23 cellular contexts compared by ENCODE assay signal in genomic region chr10:87066865-87067264, GRCh38. TPM values are rescaled to one million over a fixed set of nuclear protein-coding genes. Genes with fewer than 3 reads are reported as not detected.
"Had no signal": no experiment of that assay in that cellular context is flagged by ENCODE, and none has a peak within 500 bp of the region (broad histone marks: within the 10 kb centered on the region; RNA-seq: fewer than 3 reads in every experiment).

No MANE protein-coding gene starts in this region.

- H3K9me3 ChIP-seq: adrenal gland, left lung, thyroid gland, upper lobe of right lung had no signal

- H3K27me3 Mint-ChIP-seq: effector memory CD8-positive, alpha-beta T cell; naive B cell; T-cell had no signal

- H3K9me3 Mint-ChIP-seq: effector memory CD8-positive, alpha-beta T cell; naive B cell; neural crest cell; T-cell had no signal

- H3K4me1 Mint-ChIP-seq: naive B cell, neural crest cell, T-cell had no signal

- H3K4me3 Mint-ChIP-seq: effector memory CD8-positive, alpha-beta T cell; naive B cell; neural crest cell; T-cell had no signal

- H3K4me3 ChIP-seq: adrenal gland, dorsolateral prefrontal cortex, left lung, lung, thyroid gland, upper lobe of right lung had no signal

- ATAC-seq: effector memory CD8-positive, alpha-beta T cell; esophagus mucosa; left lung; sciatic nerve; SK-N-SH treated with all-trans-retinoic acid at 6 μM for 48 hours; T-cell; upper lobe of right lung had no signal

- H3K4me1 ChIP-seq: adrenal gland, left lung, thyroid gland, upper lobe of right lung had no signal

- H3K27ac ChIP-seq: adrenal gland, left lung, thyroid gland, upper lobe of right lung had no signal

- DNase-seq: activated CD4-positive, alpha-beta T cell treated with anti-CD3 and anti-CD28 coated beads, Interleukin-2, amount 50 U/mL, for 48 hours; activated naive CD4-positive, alpha-beta T cell treated with Interleukin-2 at 50 U/mL for 16 hours; adrenal gland; central memory CD4-positive, alpha-beta T cell; dorsolateral prefrontal cortex; effector memory CD8-positive, alpha-beta T cell; foreskin melanocyte; left lung; naive B cell; stimulated activated CD4-positive, alpha-beta T cell treated with anti-CD3 and anti-CD28 coated beads, Interleukin-2, amount 100 ng/mL, for 24 hours; stimulated activated naive CD4-positive, alpha-beta T cell treated with Interleukin-2 at 50 U/mL for 16 hours; substantia nigra; T-cell; T-helper 9 cell; thyroid gland; upper lobe of right lung had no signal

RNA-seq across cellular contexts. Expression of gene FAM25A, which starts 46.8 kb away (rescaled TPM):
- polyA plus RNA-seq: endothelial cell of umbilical vein, small intestine had no signal
